Comparison of ENCODE assay signal across 19 cellular contexts in genomic region chr9:27497883-27498553, GRCh38. TPM values are rescaled to one million over a fixed set of nuclear protein-coding genes. Genes with fewer than 3 reads are reported as not detected.
DNase-seq lines count a peak whose midpoint lies in the region; TF ChIP-seq lines count a peak whose summit lies in the region.
"Had no signal": no experiment of that assay in that cellular context is flagged by ENCODE, and none has a peak within 500 bp of the region (broad histone marks: within the 10 kb centered on the region; RNA-seq: fewer than 3 reads in every experiment).

No MANE protein-coding gene starts in this region.

- CTCF ChIA-PET in MCF 10A (lab: Yijun Ruan, JAX) = interaction anchor here (0.6 to 0.8 kb wide), 3 partner anchors 12 to 319 kb away, joined by 3 read pairs; no protein-coding TSS in a partner anchor

- no peaks in the 10 kb centered on the region for H3K4me1 ChIP-seq in breast epithelium

- intact Hi-C loops in MCF 10A (cut with micrococcal nuclease) (loop anchor here (2.0 kb wide), 1 partner anchor 31 kb away; the partner anchor contains the start of gene MOB3B), breast epithelium (cut with DNase I; ENCODE audit: low total_unique reads) (no loop called here)

- BruUV-seq in MCF 10A (replicated peaks; lab: Mats Ljungman, UMichigan) = no TSS peak

- DNase-seq in MCF 10A (ENCODE audit: unreplicated experiment) (no peak), breast epithelium (ENCODE audit: low spot score in 2 of 2) (no peak), glutamatergic neuron (peak; percentile 28), KG1 (lab: John Stamatoyannopoulos, UW) (no peak), MG63 (no peak)
- no peak for DNase-seq in stimulated activated CD4-positive, alpha-beta T cell treated with anti-CD3 and anti-CD28 coated beads, Interleukin-1b, Interleukin-23, amount 100 ng/mL, for 48 hours
- DNase-seq in activated CD4-positive, alpha-beta T cell treated with anti-CD3 and anti-CD28 coated beads for 1 hour = no peak
- DNase-seq: activated CD4-positive, alpha-beta T cell treated with anti-CD3 and anti-CD28 coated beads, Interleukin-2, amount 50 U/mL, for 1 hour; activated naive CD4-positive, alpha-beta T cell treated with anti-CD3 and anti-CD28 coated beads, Interleukin-2, amount 50 U/mL, for 16 hours; activated T-cell treated with anti-CD3 and anti-CD28 coated beads, Interleukin-2, amount 50 U/mL, for 24 hours; immature natural killer cell; IMR-90; ovary; small intestine had no signal

- TF ChIP-seq CTCF in MCF 10A (IDR thresholded peaks at IDR 0.05; ENCODE audit: unreplicated experiment) = no peak
- no peak for TF ChIP-seq CTCF in breast epithelium (IDR thresholded peaks at IDR 0.05)
- TF ChIP-seq CTCF in glutamatergic neuron (IDR thresholded peaks at IDR 0.05; ENCODE audit: partially characterized antibody, unreplicated experiment) = no peak
- no peak for TF ChIP-seq CTCF in neural cell (IDR thresholded peaks at IDR 0.05; ENCODE audit: poor library complexity, severe bottlenecking)

- POLR2A ChIA-PET in MCF 10A (lab: Yijun Ruan, JAX) = interaction anchor here (1.0 to 3.9 kb wide), 5 partner anchors 12 to 136 kb away, joined by 3 to 16 read pairs (median 3); no protein-coding TSS in a partner anchor

- H3K36me3 Mint-ChIP-seq in MCF 10A (ENCODE audit: insufficient read depth, unreplicated experiment) (no peaks in the 10 kb centered on the region), glutamatergic neuron (ENCODE audit: unreplicated experiment) (no peaks in the 10 kb centered on the region)
- H3K36me3 Mint-ChIP-seq: immature natural killer cell had no signal

- TF ChIP-seq EP300 in neural cell (conservative IDR thresholded peaks at IDR 0.05; ENCODE audit: poor library complexity, severe bottlenecking) = peak; percentile 46

- no peak for TF ChIP-seq POLR2A in breast epithelium (IDR thresholded peaks at IDR 0.05)

- H3K27ac Mint-ChIP-seq in MCF 10A (ENCODE audit: low read depth, unreplicated experiment) = peak overlapping the region; percentile 70
- H3K27ac Mint-ChIP-seq in glutamatergic neuron (ENCODE audit: unreplicated experiment) = peak overlapping the region; percentile 3
- H3K27ac Mint-ChIP-seq: activated T-cell treated with anti-CD3 and anti-CD28 coated beads, Interleukin-2, amount 50 U/mL, for 24 hours; immature natural killer cell; memory B cell had no signal

- peak overlapping the region; percentile 9 for H2AFZ ChIP-seq in neural cell (ENCODE audit: low read depth, low read length)

- H3K9me3 Mint-ChIP-seq in MCF 10A (ENCODE audit: unreplicated experiment) (no peaks in the 10 kb centered on the region), glutamatergic neuron (ENCODE audit: unreplicated experiment) (no peaks in the 10 kb centered on the region)

- no peaks in the 10 kb centered on the region for H3K27me3 ChIP-seq in breast epithelium
- H3K27me3 ChIP-seq in neural cell (ENCODE audit: insufficient read depth, low read depth, low read length) = no peaks in the 10 kb centered on the region
- no peaks in the 10 kb centered on the region for H3K27me3 ChIP-seq in MG63
- H3K27me3 ChIP-seq: BLaER1 treated with 17β-estradiol and CSF1 and Interleukin-3, amounts not matched to agents 10 nM and 100 nM; ovary; tibial nerve had no signal

- H3K27ac ChIP-seq in breast epithelium (no peak overlapping the region), neural cell (ENCODE audit: low read length) (no peak overlapping the region)
- H3K27ac ChIP-seq: BLaER1 treated with 17β-estradiol and CSF1 and Interleukin-3, amounts not matched to agents 10 nM and 100 nM; ovary; tibial nerve had no signal

- H3K4me3 Mint-ChIP-seq in MCF 10A (ENCODE audit: unreplicated experiment) (no peak overlapping the region), glutamatergic neuron (ENCODE audit: unreplicated experiment) (no peak overlapping the region)
- H3K4me3 Mint-ChIP-seq: activated T-cell treated with anti-CD3 and anti-CD28 coated beads, Interleukin-2, amount 50 U/mL, for 24 hours; immature natural killer cell; memory B cell had no signal

- H3K27me3 Mint-ChIP-seq in MCF 10A (ENCODE audit: insufficient read depth, unreplicated experiment) (no peaks in the 10 kb centered on the region), glutamatergic neuron (ENCODE audit: unreplicated experiment) (no peaks in the 10 kb centered on the region)
- H3K27me3 Mint-ChIP-seq: memory B cell had no signal

- H3F3A ChIP-seq in neural cell (ENCODE audit: insufficient read depth, low read length, poor library complexity, severe bottlenecking) = peaks cover 5% of the 10 kb centered on the region

- H3K4me2 ChIP-seq in neural cell (ENCODE audit: low read length) = peak overlapping the region; percentile 42

- H3K79me2 ChIP-seq in neural cell (replicated peaks; ENCODE audit: insufficient read depth, low read length) = peaks cover 23% of the 10 kb centered on the region

- no peaks in the 10 kb centered on the region for H3K9me2 ChIP-seq in neural cell (ENCODE audit: insufficient read depth, low read length)

- no peak overlapping the region for H3K4me3 ChIP-seq in breast epithelium
- peak overlapping the region; percentile 54 for H3K4me3 ChIP-seq in neural cell (ENCODE audit: low read length)
- no peak overlapping the region for H3K4me3 ChIP-seq in MG63
- H3K4me3 ChIP-seq: BLaER1 treated with 17β-estradiol and CSF1 and Interleukin-3, amounts not matched to agents 10 nM and 100 nM; ovary had no signal

- H3K36me3 ChIP-seq in breast epithelium = no peaks in the 10 kb centered on the region
- H3K36me3 ChIP-seq in neural cell (ENCODE audit: insufficient read depth, low read length) = no peaks in the 10 kb centered on the region
- no peaks in the 10 kb centered on the region for H3K36me3 ChIP-seq in MG63
- H3K36me3 ChIP-seq: ovary, tibial nerve had no signal

- TF ChIP-seq RAD21 in neural cell (conservative IDR thresholded peaks at IDR 0.05) = no peak

- no peaks in the 10 kb centered on the region for H4K20me1 ChIP-seq in neural cell (ENCODE audit: insufficient read depth)

- no peak overlapping the region for H3K9ac ChIP-seq in neural cell (ENCODE audit: low read length)
- H3K9ac ChIP-seq: BLaER1 treated with 17β-estradiol and CSF1 and Interleukin-3, amounts not matched to agents 10 nM and 100 nM had no signal

- H3K4me1 Mint-ChIP-seq in MCF 10A (ENCODE audit: insufficient read depth, unreplicated experiment) = peaks cover 23% of the 10 kb centered on the region
- H3K4me1 Mint-ChIP-seq in glutamatergic neuron (ENCODE audit: low read depth, unreplicated experiment) = peaks cover 6% of the 10 kb centered on the region

- H3K9me3 ChIP-seq in breast epithelium = no peaks in the 10 kb centered on the region
- H3K9me3 ChIP-seq in neural cell (ENCODE audit: low read length) = no peaks in the 10 kb centered on the region
- no peaks in the 10 kb centered on the region for H3K9me3 ChIP-seq in MG63
- H3K9me3 ChIP-seq: ovary, tibial nerve had no signal

TF ChIP-seq in neural cell, 6 proteins besides CTCF, POLR2A, EP300 and RAD21:
- TF ChIP-seq POLR2AphosphoS5 (IDR thresholded peaks at IDR 0.05) (no peak), EZH2 (IDR thresholded peaks at IDR 0.05; ENCODE audit: borderline replicate concordance, insufficient read depth, low read length, poor library complexity, severe bottlenecking) (no peak), SMC3 (conservative IDR thresholded peaks at IDR 0.05; ENCODE audit: poor library complexity) (no peak), TAF1 (IDR thresholded peaks at IDR 0.05; ENCODE audit: low read depth) (no peak), MXI1 (conservative IDR thresholded peaks at IDR 0.05; ENCODE audit: poor library complexity, severe bottlenecking) (no peak)

RNA-seq across cellular contexts. Expression of gene IFNK, which starts 26.1 kb away (rescaled TPM):
- total RNA-seq in MCF 10A (2022) = not detected in 2 replicates
- not detected for total RNA-seq in breast epithelium
- not detected for total RNA-seq in glutamatergic neuron (ENCODE audit: unreplicated experiment)
- not detected in 2 replicates for polyA plus RNA-seq in neural cell
- not detected in 2 replicates for polyA minus RNA-seq in neural cell
- total RNA-seq in MG63 (2014; rRNA removed; shearing (Covaris generic); ENCODE audit: low replicate concordance) = not detected in 2 replicates
- total RNA-seq: A172, IMR-90, ovary, tibial nerve had no signal
- polyA plus RNA-seq: immature natural killer cell, IMR-90, ovary, small intestine had no signal

RNA-seq across cellular contexts. Expression of gene MOB3B, which starts 31.6 kb away (rescaled TPM):
- 2.2 and 3.7 TPM in 2 replicates for total RNA-seq in MCF 10A (2022)
- 10 to 100 TPM; 12.8 to 19.3 (median 13.1) TPM for total RNA-seq in breast epithelium
- total RNA-seq in glutamatergic neuron (ENCODE audit: unreplicated experiment) = 1.8 TPM
- 1.8 and 2.2 TPM in 2 replicates for polyA plus RNA-seq in neural cell
- 2.9 and 3.9 TPM in 2 replicates for polyA minus RNA-seq in neural cell
- not detected in 2 replicates for total RNA-seq in MG63 (2014; rRNA removed; shearing (Covaris generic); ENCODE audit: low replicate concordance)
